Comparison of ENCODE assay signal across 39 cellular contexts in genomic region chr12:112266473-112266872, GRCh38.
"Had no signal": no experiment of that assay in that cellular context is flagged by ENCODE, and none has a peak within 500 bp of the region (broad histone marks: within the 10 kb centered on the region; RNA-seq: fewer than 3 reads in every experiment).

No MANE protein-coding gene starts in this region.

- H3K36me3 ChIP-seq: breast epithelium had no signal

- H3K36me3 Mint-ChIP-seq: activated naive CD4-positive, alpha-beta T cell treated with anti-CD3 and anti-CD28 coated beads, Interleukin-2, amount 50 U/mL, for 72 hours had no signal

- H3K4me1 Mint-ChIP-seq: activated naive CD4-positive, alpha-beta T cell treated with anti-CD3 and anti-CD28 coated beads, Interleukin-2, amount 10 ng/mL, durations not matched to agents 7 days and 5 days; activated naive CD4-positive, alpha-beta T cell treated with anti-CD3 and anti-CD28 coated beads, Interleukin-2, amount 50 U/mL, for 24 hours; activated naive CD8-positive, alpha-beta T cell treated with anti-CD3 and anti-CD28 coated beads for 36 hours; activated naive CD8-positive, alpha-beta T cell treated with anti-CD3 and anti-CD28 coated beads, Interleukin-2, amount 50 U/mL, for 24 hours; activated T-helper 17 cell treated with anti-CD3 and anti-CD28 coated beads, Interleukin-2, amount 50 U/mL, for 72 hours; brain; central memory CD8-positive, alpha-beta T cell had no signal

- H3K4me3 Mint-ChIP-seq: activated naive CD4-positive, alpha-beta T cell treated with anti-CD3 and anti-CD28 coated beads for 36 hours; activated naive CD4-positive, alpha-beta T cell treated with anti-CD3 and anti-CD28 coated beads, Interleukin-2, amount 10 ng/mL, durations not matched to agents 7 days and 5 days; activated naive CD4-positive, alpha-beta T cell treated with anti-CD3 and anti-CD28 coated beads, Interleukin-2, amount 50 U/mL, for 24 hours; activated naive CD8-positive, alpha-beta T cell; activated naive CD8-positive, alpha-beta T cell treated with anti-CD3 and anti-CD28 coated beads for 36 hours; activated naive CD8-positive, alpha-beta T cell treated with anti-CD3 and anti-CD28 coated beads, Interleukin-2, amount 10 ng/mL, durations not matched to agents 7 days and 5 days; activated naive CD8-positive, alpha-beta T cell treated with anti-CD3 and anti-CD28 coated beads, Interleukin-2, amount 50 U/mL, for 24 hours; activated T-cell treated with anti-CD3 and anti-CD28 coated beads, Interleukin-2, amount 50 U/mL, for 24 hours; activated T-cell treated with anti-CD3 and anti-CD28 coated beads, Interleukin-2, amount 50 U/mL, for 4 hours; activated T-cell treated with anti-CD3 and anti-CD28 coated beads, Interleukin-2, amount 50 U/mL, for 72 hours; activated T-helper 1 cell treated with anti-CD3 and anti-CD28 coated beads, Interleukin-12 subunit alpha, Interleukin-12 subunit beta, Interleukin-2, Interleukin-4 antibody, amounts not matched to agents 30 ng/mL and 10 ng/mL and 1 ng/mL, durations not matched to agents 14 hours and 24 hours and 36 hours; activated T-helper 17 cell treated with anti-CD3 and anti-CD28 coated beads, Interleukin-2, amount 50 U/mL, for 72 hours; brain; central memory CD8-positive, alpha-beta T cell had no signal

- H3K27me3 Mint-ChIP-seq: activated naive CD4-positive, alpha-beta T cell treated with anti-CD3 and anti-CD28 coated beads, Interleukin-2, amount 10 ng/mL, durations not matched to agents 7 days and 5 days; activated naive CD4-positive, alpha-beta T cell treated with anti-CD3 and anti-CD28 coated beads, Interleukin-2, amount 50 U/mL, for 24 hours; activated naive CD8-positive, alpha-beta T cell; activated naive CD8-positive, alpha-beta T cell treated with anti-CD3 and anti-CD28 coated beads for 36 hours; activated naive CD8-positive, alpha-beta T cell treated with anti-CD3 and anti-CD28 coated beads, Interleukin-2, amount 10 ng/mL, durations not matched to agents 7 days and 5 days; activated naive CD8-positive, alpha-beta T cell treated with anti-CD3 and anti-CD28 coated beads, Interleukin-2, amount 50 U/mL, for 24 hours; activated T-cell treated with anti-CD3 and anti-CD28 coated beads, Interleukin-2, amount 50 U/mL, for 24 hours; activated T-helper 17 cell treated with anti-CD3 and anti-CD28 coated beads, Interleukin-2, amount 50 U/mL, for 72 hours; brain; central memory CD8-positive, alpha-beta T cell had no signal

- ATAC-seq: activated naive CD4-positive, alpha-beta T cell treated with anti-CD3 and anti-CD28 coated beads, Interleukin-2, amount 50 U/mL, for 72 hours; activated naive CD8-positive, alpha-beta T cell treated with anti-CD3 and anti-CD28 coated beads, Interleukin-2, amount 50 U/mL, for 24 hours; activated T-cell treated with anti-CD3 and anti-CD28 coated beads, Interleukin-2, amount 50 U/mL, for 4 hours; activated T-cell treated with anti-CD3 and anti-CD28 coated beads, Interleukin-2, amount 50 U/mL, for 72 hours; activated T-helper 17 cell treated with anti-CD3 and anti-CD28 coated beads, Interleukin-2, amount 50 U/mL, for 72 hours; body of pancreas had no signal

- FAIRE-seq: astrocyte, bronchial epithelial cell had no signal

- H3K27ac ChIP-seq: adrenal gland, ascending aorta, body of pancreas, brain microvascular endothelial cell, breast epithelium, cardiac muscle cell had no signal

- H3K4me3 ChIP-seq: adrenal gland, ascending aorta, body of pancreas, breast epithelium, cardiac muscle cell had no signal

- H3K9me3 Mint-ChIP-seq: activated naive CD4-positive, alpha-beta T cell treated with anti-CD3 and anti-CD28 coated beads for 36 hours; activated naive CD4-positive, alpha-beta T cell treated with anti-CD3 and anti-CD28 coated beads, Interleukin-2, amount 10 ng/mL, durations not matched to agents 7 days and 5 days; activated naive CD4-positive, alpha-beta T cell treated with anti-CD3 and anti-CD28 coated beads, Interleukin-2, amount 50 U/mL, for 24 hours; activated naive CD4-positive, alpha-beta T cell treated with anti-CD3 and anti-CD28 coated beads, Interleukin-2, amount 50 U/mL, for 72 hours; activated naive CD8-positive, alpha-beta T cell treated with anti-CD3 and anti-CD28 coated beads for 36 hours; activated naive CD8-positive, alpha-beta T cell treated with anti-CD3 and anti-CD28 coated beads, Interleukin-2, amount 10 ng/mL, durations not matched to agents 7 days and 5 days; activated naive CD8-positive, alpha-beta T cell treated with anti-CD3 and anti-CD28 coated beads, Interleukin-2, amount 50 U/mL, for 24 hours; activated T-cell treated with anti-CD3 and anti-CD28 coated beads, Interleukin-2, amount 50 U/mL, for 24 hours; activated T-cell treated with anti-CD3 and anti-CD28 coated beads, Interleukin-2, amount 50 U/mL, for 4 hours; activated T-cell treated with anti-CD3 and anti-CD28 coated beads, Interleukin-2, amount 50 U/mL, for 72 hours; activated T-helper 1 cell treated with anti-CD3 and anti-CD28 coated beads, Interleukin-12 subunit alpha, Interleukin-12 subunit beta, Interleukin-2, Interleukin-4 antibody, amounts not matched to agents 30 ng/mL and 10 ng/mL and 1 ng/mL, durations not matched to agents 14 hours and 24 hours and 36 hours; activated T-helper 17 cell treated with anti-CD3 and anti-CD28 coated beads, Interleukin-2, amount 50 U/mL, for 72 hours; activated T-helper 2 cell treated with anti-CD3 and anti-CD28 coated beads, Interferon-gamma antibody, Interleukin-2, Interleukin-4, amounts not matched to agents 10 μg/mL and 5 μg/mL and 100 μg/mL, durations not matched to agents 14 hours and 24 hours and 36 hours; brain; central memory CD8-positive, alpha-beta T cell had no signal

- H3K4me1 ChIP-seq: adrenal gland, ascending aorta, body of pancreas, breast epithelium had no signal

- H3K27ac Mint-ChIP-seq: activated naive CD4-positive, alpha-beta T cell treated with anti-CD3 and anti-CD28 coated beads for 36 hours; activated naive CD4-positive, alpha-beta T cell treated with anti-CD3 and anti-CD28 coated beads, Interleukin-2, amount 10 ng/mL, durations not matched to agents 7 days and 5 days; activated naive CD4-positive, alpha-beta T cell treated with anti-CD3 and anti-CD28 coated beads, Interleukin-2, amount 50 U/mL, for 24 hours; activated naive CD4-positive, alpha-beta T cell treated with anti-CD3 and anti-CD28 coated beads, Interleukin-2, amount 50 U/mL, for 72 hours; activated naive CD8-positive, alpha-beta T cell; activated naive CD8-positive, alpha-beta T cell treated with anti-CD3 and anti-CD28 coated beads for 36 hours; activated naive CD8-positive, alpha-beta T cell treated with anti-CD3 and anti-CD28 coated beads, Interleukin-2, amount 10 ng/mL, durations not matched to agents 7 days and 5 days; activated naive CD8-positive, alpha-beta T cell treated with anti-CD3 and anti-CD28 coated beads, Interleukin-2, amount 50 U/mL, for 24 hours; activated T-cell treated with anti-CD3 and anti-CD28 coated beads, Interleukin-2, amount 50 U/mL, for 24 hours; activated T-cell treated with anti-CD3 and anti-CD28 coated beads, Interleukin-2, amount 50 U/mL, for 72 hours; activated T-helper 1 cell treated with anti-CD3 and anti-CD28 coated beads, Interleukin-12 subunit alpha, Interleukin-12 subunit beta, Interleukin-2, Interleukin-4 antibody, amounts not matched to agents 30 ng/mL and 10 ng/mL and 1 ng/mL, durations not matched to agents 14 hours and 24 hours and 36 hours; activated T-helper 17 cell treated with anti-CD3 and anti-CD28 coated beads, Interleukin-2, amount 50 U/mL, for 72 hours; activated T-helper 2 cell treated with anti-CD3 and anti-CD28 coated beads, Interferon-gamma antibody, Interleukin-2, Interleukin-4, amounts not matched to agents 10 μg/mL and 5 μg/mL and 100 μg/mL, durations not matched to agents 14 hours and 24 hours and 36 hours; brain had no signal

- DNase-seq: activated effector memory CD4-positive, alpha-beta T cell treated with anti-CD3 and anti-CD28 coated beads, Interleukin-2, amount 50 U/mL, for 16 hours; activated effector memory CD4-positive, alpha-beta T cell treated with Interleukin-2 at 50 U/mL for 16 hours; activated gamma-delta T cell; activated gamma-delta T cell treated with Interleukin-2 at 50 U/mL for 16 hours; activated naive CD4-positive, alpha-beta T cell; activated naive CD4-positive, alpha-beta T cell treated with anti-CD3 and anti-CD28 coated beads for 36 hours; activated naive CD4-positive, alpha-beta T cell treated with anti-CD3 and anti-CD28 coated beads, Interleukin-2, amount 10 ng/mL, durations not matched to agents 7 days and 5 days; activated naive CD4-positive, alpha-beta T cell treated with anti-CD3 and anti-CD28 coated beads, Interleukin-2, amount 50 U/mL, for 16 hours; activated naive CD4-positive, alpha-beta T cell treated with Interleukin-2 at 50 U/mL for 16 hours; activated naive CD8-positive, alpha-beta T cell treated with anti-CD3 and anti-CD28 coated beads for 36 hours; activated naive CD8-positive, alpha-beta T cell treated with anti-CD3 and anti-CD28 coated beads, Interleukin-2, amount 10 ng/mL, durations not matched to agents 7 days and 5 days; activated naive CD8-positive, alpha-beta T cell treated with anti-CD3 and anti-CD28 coated beads, Interleukin-2, amount 50 U/mL, for 24 hours; activated T-cell treated with anti-CD3 and anti-CD28 coated beads, Interleukin-2, amount 50 U/mL, for 24 hours; activated T-cell treated with anti-CD3 and anti-CD28 coated beads, Interleukin-2, amount 50 U/mL, for 4 hours; activated T-cell treated with anti-CD3 and anti-CD28 coated beads, Interleukin-2, amount 50 U/mL, for 48 hours; activated T-cell treated with anti-CD3 and anti-CD28 coated beads, Interleukin-2, amount 50 U/mL, for 72 hours; adrenal gland; amniotic stem cell; amygdala; anterior cingulate cortex; aorta; body of pancreas; brain microvascular endothelial cell; caudate nucleus; central memory CD4-positive, alpha-beta T cell; cerebellar nuclear complex had no signal

- H3K9me3 ChIP-seq: adrenal gland, ascending aorta, body of pancreas, breast epithelium had no signal

- H3K27me3 ChIP-seq: adrenal gland, ascending aorta, body of pancreas, brain microvascular endothelial cell, breast epithelium, cardiac muscle cell had no signal
